ENCODE assay signal across 27 cellular contexts in genomic region chr2:166388488-166389070, GRCh38. TPM values are rescaled to one million over a fixed set of nuclear protein-coding genes. Genes with fewer than 3 reads are reported as not detected.
DNase-seq lines count a peak whose midpoint lies in the region; ATAC-seq and TF ChIP-seq lines count a peak whose summit lies in the region.
"Had no signal": no experiment of that assay in that cellular context is flagged by ENCODE, and none has a peak within 500 bp of the region (broad histone marks: within the 10 kb centered on the region; RNA-seq: fewer than 3 reads in every experiment).

No MANE protein-coding gene starts in this region.

- intact Hi-C loops in left ventricle myocardium superior (cut with micrococcal nuclease) = no loop called here
- intact Hi-C loops in right cardiac atrium (cut with DNase I) = no loop called here
- intact Hi-C loops in spleen (cut with DNase I; ENCODE audit: low total_unique reads) = no loop called here

- ATAC-seq in left ventricle myocardium superior = peak; percentile 49
- no peak for ATAC-seq in right cardiac atrium
- ATAC-seq in left lobe of liver = peak; percentile 34
- ATAC-seq in GM18870 (IDR thresholded peaks at IDR 0.05; ENCODE audit: unreplicated experiment) = no peak
- ATAC-seq: activated CD4-positive, alpha-beta T cell treated with anti-CD3 and anti-CD28 coated beads for 36 hours; activated naive CD8-positive, alpha-beta T cell treated with anti-CD3 and anti-CD28 coated beads, Interleukin-2, amount 50 U/mL, for 24 hours; esophagus mucosa; gastroesophageal sphincter; T-helper 17 cell had no signal

- no peak for TF ChIP-seq CTCF in cardiac fibroblast (IDR thresholded peaks at IDR 0.05; ENCODE audit: low read depth, low read length)
- no peak for TF ChIP-seq CTCF in spleen (IDR thresholded peaks at IDR 0.05 in 8 of 11, conservative IDR thresholded peaks at IDR 0.05 in 3 of 11)

- H3K4me3 ChIP-seq in right cardiac atrium (ENCODE audit: low read length) = no peak overlapping the region
- no peak overlapping the region for H3K4me3 ChIP-seq in cardiac fibroblast (replicated peaks in 1 of 2; ENCODE audit: low read depth in 2 of 2, low read length in 2 of 2)
- no peak overlapping the region for H3K4me3 ChIP-seq in spleen
- H3K4me3 ChIP-seq: gastroesophageal sphincter, testis had no signal

- H3K27me3 ChIP-seq in right cardiac atrium (ENCODE audit: control insufficient read depth, insufficient read depth) = no peaks in the 10 kb centered on the region
- no peaks in the 10 kb centered on the region for H3K27me3 ChIP-seq in spleen (replicated peaks in 1 of 7)
- H3K27me3 ChIP-seq: gastroesophageal sphincter, testis had no signal

- H3K36me3 ChIP-seq in spleen = no peaks in the 10 kb centered on the region
- H3K36me3 ChIP-seq: gastroesophageal sphincter had no signal

- H3K9me3 ChIP-seq in right cardiac atrium (ENCODE audit: control insufficient read depth, low read length) (no peaks in the 10 kb centered on the region), spleen (no peaks in the 10 kb centered on the region)
- H3K9me3 ChIP-seq: gastroesophageal sphincter, testis had no signal

- H3K27ac ChIP-seq in right cardiac atrium (ENCODE audit: low read length) = no peak overlapping the region
- H3K27ac ChIP-seq in spleen = peak overlapping the region in 5 of 8 donors; percentile 48 to 69 (median 55)
- H3K27ac ChIP-seq: gastroesophageal sphincter, testis had no signal

- no peaks in the 10 kb centered on the region for H3K4me1 ChIP-seq in right cardiac atrium (ENCODE audit: control insufficient read depth, insufficient read depth, low read length)
- no peaks in the 10 kb centered on the region for H3K4me1 ChIP-seq in spleen
- H3K4me1 ChIP-seq: gastroesophageal sphincter, testis had no signal

- no peak for TF ChIP-seq POLR2A in spleen (IDR thresholded peaks at IDR 0.05)

- DNase-seq in left ventricle myocardium superior (no peak), right cardiac atrium (no peak), cardiac fibroblast (ENCODE audit: low read depth in 2 of 2) (peak; percentile 25 to 41), left lobe of liver (ENCODE audit: low spot score) (no peak), spleen (no peak), hypothalamus (lab: John Stamatoyannopoulos, UW) (no peak), NCI-H2171 treated with DMSO at 0.1 percent for 48 hours (lab: John Stamatoyannopoulos, UW) (no peak)
- DNase-seq: activated CD4-positive, alpha-beta T cell treated with anti-CD3 and anti-CD28 coated beads for 36 hours; activated CD8-positive, alpha-beta memory T cell treated with anti-CD3 and anti-CD28 coated beads for 24 hours; activated gamma-delta T cell treated with Interleukin-2 at 50 U/mL for 16 hours; activated naive CD8-positive, alpha-beta T cell treated with anti-CD3 and anti-CD28 coated beads, Interleukin-2, amount 50 U/mL, for 24 hours; activated T-cell treated with anti-CD3 and anti-CD28 coated beads, Interleukin-2, amount 50 U/mL, for 24 hours; effector CD8-positive, alpha-beta T cell; EL; HCEC 1CT; kidney; MM.1S; NCI-H1436; NCI-H2107; NCI-H526; retina; stimulated activated naive CD4-positive, alpha-beta T cell treated with Interleukin-2 at 50 U/mL for 16 hours; T-helper 17 cell; testis had no signal

- WGBS in right cardiac atrium = 31% methylated on average over 3 of the region's 3 CpGs
- 26 to 46% (median 33%) methylated on average over 3 of the region's 3 CpGs for WGBS in spleen, 5 donors

RNA-seq across cellular contexts. Expression of gene SCN9A, which starts 12.8 kb away (rescaled TPM):
- 1.3 TPM for total RNA-seq in left ventricle myocardium superior
- 1 to 10 TPM in 3 of 4 donors, under 1 TPM in 1; 0.71 to 1.5 (median 1.2) TPM for total RNA-seq in right cardiac atrium
- polyA plus RNA-seq in right cardiac atrium = 0.43 TPM
- total RNA-seq in left lobe of liver = 2.2 TPM
- total RNA-seq in spleen = 10 to 100 TPM in 6 of 7 donors, 1 to 10 TPM in 1; 9.7 to 27.9 (median 21.1) TPM
- polyA plus RNA-seq in spleen = 1 to 10 TPM in 2 of 3 donors, under 1 TPM in 1; 0.76 to 2.3 (median 2.1) TPM

Comparison
In these comparisons a context has a peak if more than half of its experiments do, and no peak if none do; other contexts are left out.
1. ATAC-seq: peak in left ventricle myocardium superior (single experiment) and left lobe of liver (single experiment); none in right cardiac atrium (0 of 2) and GM18870 (single experiment).
2. DNase-seq: peak in cardiac fibroblast (2 of 2); none in left ventricle myocardium superior (single experiment), right cardiac atrium (0 of 3), left lobe of liver (single experiment), spleen (single experiment), hypothalamus (0 of 51) and NCI-H2171 treated with DMSO at 0.1 percent for 48 hours (single experiment).